Comparison of ENCODE assay signal across 18 cellular contexts in the genomic region with DNA sequence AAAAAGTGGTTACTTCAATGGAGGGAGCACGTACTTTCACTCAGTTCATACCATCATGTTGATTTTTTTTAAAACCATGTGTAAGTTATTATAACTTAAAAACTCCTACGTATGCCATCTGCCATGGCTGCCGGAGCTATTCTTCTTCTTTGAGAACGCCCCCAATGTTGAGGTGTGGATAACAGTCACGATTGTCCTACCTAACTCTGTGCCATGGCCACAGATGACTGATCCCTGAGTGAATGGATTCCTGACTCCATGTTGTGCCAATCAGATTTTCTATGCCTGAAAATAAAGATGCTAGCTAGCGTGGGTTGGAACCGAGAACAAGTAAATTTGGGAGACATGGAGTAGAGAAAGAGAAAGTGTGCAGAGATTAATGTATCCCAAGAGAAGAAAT. TPM values are rescaled to one million over a fixed set of nuclear protein-coding genes. Genes with fewer than 3 reads are reported as not detected.
DNase-seq lines count a peak whose midpoint lies in the region; ATAC-seq and TF ChIP-seq lines count a peak whose summit lies in the region.
"Had no signal": no experiment of that assay in that cellular context is flagged by ENCODE, and none has a peak within 500 bp of the region (broad histone marks: within the 10 kb centered on the region; RNA-seq: fewer than 3 reads in every experiment).

No MANE protein-coding gene starts in this region.

- no peak overlapping the region for H3K4me3 ChIP-seq in esophagus muscularis mucosa
- H3K4me3 ChIP-seq: SJCRH30 had no signal

- no peak for TF ChIP-seq CTCF in esophagus muscularis mucosa (IDR thresholded peaks at IDR 0.05)
- no peak for TF ChIP-seq CTCF in activated CD8-positive, alpha-beta T cell treated with anti-CD3 and anti-CD28 coated beads for 36 hours (IDR thresholded peaks at IDR 0.05)

- H3K4me3 Mint-ChIP-seq in activated naive CD4-positive, alpha-beta T cell treated with anti-CD3 and anti-CD28 coated beads, Interleukin-2, amount 50 U/mL, for 24 hours, result peak overlapping the region; percentile 19
- H3K4me3 Mint-ChIP-seq in activated naive CD4-positive, alpha-beta T cell treated with anti-CD3 and anti-CD28 coated beads, Interleukin-2, amount 10 ng/mL, durations not matched to agents 7 days and 5 days, result no peak overlapping the region
- H3K4me3 Mint-ChIP-seq in activated CD4-positive, alpha-beta memory T cell treated with anti-CD3 and anti-CD28 coated beads for 36 hours, result no peak overlapping the region
- no peak overlapping the region for H3K4me3 Mint-ChIP-seq in activated CD8-positive, alpha-beta T cell treated with anti-CD3 and anti-CD28 coated beads for 36 hours
- H3K4me3 Mint-ChIP-seq: B cell; CD4-positive, alpha-beta T cell had no signal

- CTCF ChIA-PET in activated naive CD4-positive, alpha-beta T cell treated with anti-CD3 and anti-CD28 coated beads, Interleukin-2, amount 10 ng/mL, durations not matched to agents 7 days and 5 days (lab: Charles Lee), result interaction anchor here (1.2 kb wide), 1 partner anchor 8 kb away, joined by 4 read pairs; no protein-coding TSS in a partner anchor
- CTCF ChIA-PET in activated CD4-positive, alpha-beta memory T cell treated with anti-CD3 and anti-CD28 coated beads for 36 hours (lab: Charles Lee), result interaction anchor here (0.7 to 1.2 kb wide), 3 partner anchors 8 to 163 kb away, joined by 3 to 4 read pairs (median 4); no protein-coding TSS in a partner anchor
- CTCF ChIA-PET in activated CD8-positive, alpha-beta T cell treated with anti-CD3 and anti-CD28 coated beads for 36 hours (lab: Charles Lee), result interaction anchor here (0.9 to 1.3 kb wide), 2 partner anchors 8 to 36 kb away, joined by 3 to 13 read pairs; no protein-coding TSS in a partner anchor

- peaks cover 4% of the 10 kb centered on the region for H3K9me3 Mint-ChIP-seq in activated naive CD4-positive, alpha-beta T cell treated with anti-CD3 and anti-CD28 coated beads, Interleukin-2, amount 50 U/mL, for 24 hours
- peaks cover 12% of the 10 kb centered on the region for H3K9me3 Mint-ChIP-seq in activated naive CD4-positive, alpha-beta T cell treated with anti-CD3 and anti-CD28 coated beads, Interleukin-2, amount 10 ng/mL, durations not matched to agents 7 days and 5 days
- no peaks in the 10 kb centered on the region for H3K9me3 Mint-ChIP-seq in activated CD4-positive, alpha-beta memory T cell treated with anti-CD3 and anti-CD28 coated beads for 36 hours
- peaks cover 7% of the 10 kb centered on the region for H3K9me3 Mint-ChIP-seq in activated CD8-positive, alpha-beta T cell treated with anti-CD3 and anti-CD28 coated beads for 36 hours
- H3K9me3 Mint-ChIP-seq: CD4-positive, alpha-beta T cell had no signal

- peaks cover 13% of the 10 kb centered on the region for H3K36me3 Mint-ChIP-seq in activated naive CD4-positive, alpha-beta T cell treated with anti-CD3 and anti-CD28 coated beads, Interleukin-2, amount 50 U/mL, for 24 hours
- peaks cover 40% of the 10 kb centered on the region for H3K36me3 Mint-ChIP-seq in activated naive CD4-positive, alpha-beta T cell treated with anti-CD3 and anti-CD28 coated beads, Interleukin-2, amount 10 ng/mL, durations not matched to agents 7 days and 5 days
- peaks cover 18% of the 10 kb centered on the region for H3K36me3 Mint-ChIP-seq in activated CD4-positive, alpha-beta memory T cell treated with anti-CD3 and anti-CD28 coated beads for 36 hours
- H3K36me3 Mint-ChIP-seq in activated CD8-positive, alpha-beta T cell treated with anti-CD3 and anti-CD28 coated beads for 36 hours (ENCODE audit: low read depth), result peaks cover 42% of the 10 kb centered on the region

- H3K27me3 Mint-ChIP-seq in activated naive CD4-positive, alpha-beta T cell treated with anti-CD3 and anti-CD28 coated beads, Interleukin-2, amount 50 U/mL, for 24 hours, result no peaks in the 10 kb centered on the region
- no peaks in the 10 kb centered on the region for H3K27me3 Mint-ChIP-seq in activated naive CD4-positive, alpha-beta T cell treated with anti-CD3 and anti-CD28 coated beads, Interleukin-2, amount 10 ng/mL, durations not matched to agents 7 days and 5 days
- no peaks in the 10 kb centered on the region for H3K27me3 Mint-ChIP-seq in activated CD4-positive, alpha-beta memory T cell treated with anti-CD3 and anti-CD28 coated beads for 36 hours
- H3K27me3 Mint-ChIP-seq in activated CD8-positive, alpha-beta T cell treated with anti-CD3 and anti-CD28 coated beads for 36 hours, result no peaks in the 10 kb centered on the region
- H3K27me3 Mint-ChIP-seq: B cell; CD4-positive, alpha-beta T cell had no signal

- peaks cover 68% of the 10 kb centered on the region for H3K4me1 Mint-ChIP-seq in activated naive CD4-positive, alpha-beta T cell treated with anti-CD3 and anti-CD28 coated beads, Interleukin-2, amount 50 U/mL, for 24 hours
- peaks cover 66% of the 10 kb centered on the region for H3K4me1 Mint-ChIP-seq in activated naive CD4-positive, alpha-beta T cell treated with anti-CD3 and anti-CD28 coated beads, Interleukin-2, amount 10 ng/mL, durations not matched to agents 7 days and 5 days
- peaks cover 58% of the 10 kb centered on the region for H3K4me1 Mint-ChIP-seq in activated CD4-positive, alpha-beta memory T cell treated with anti-CD3 and anti-CD28 coated beads for 36 hours (ENCODE audit: low read depth)
- H3K4me1 Mint-ChIP-seq in activated CD8-positive, alpha-beta T cell treated with anti-CD3 and anti-CD28 coated beads for 36 hours (ENCODE audit: low read depth), result peaks cover 58% of the 10 kb centered on the region

- ATAC-seq in GM19023 (IDR thresholded peaks at IDR 0.05; ENCODE audit: unreplicated experiment) (no peak), GM18873 (IDR thresholded peaks at IDR 0.05; ENCODE audit: low FRiP score, unreplicated experiment) (no peak)
- ATAC-seq in activated CD8-positive, alpha-beta T cell treated with anti-CD3 and anti-CD28 coated beads for 36 hours, result no peak
- ATAC-seq: Panc1 had no signal

- H3K27me3 ChIP-seq in esophagus muscularis mucosa, result no peaks in the 10 kb centered on the region
- H3K27me3 ChIP-seq: SJCRH30 had no signal

- H3K9me3 ChIP-seq in esophagus muscularis mucosa, result no peaks in the 10 kb centered on the region
- H3K9me3 ChIP-seq: SJCRH30 had no signal

- no peak for TF ChIP-seq EP300 in esophagus muscularis mucosa (IDR thresholded peaks at IDR 0.05)

- H3K27ac ChIP-seq in esophagus muscularis mucosa (replicated peaks in 1 of 4), result no peak overlapping the region
- H3K27ac ChIP-seq: 22Rv1, SJCRH30 had no signal

- POLR2A ChIA-PET in activated CD4-positive, alpha-beta memory T cell treated with anti-CD3 and anti-CD28 coated beads for 36 hours (lab: Charles Lee), result interaction anchor here (1.0 kb wide), 1 partner anchor 141 kb away, joined by 3 read pairs; a partner anchor contains a TSS
- POLR2A ChIA-PET in activated CD8-positive, alpha-beta T cell treated with anti-CD3 and anti-CD28 coated beads for 36 hours (lab: Charles Lee), result interaction anchor here (1.3 kb wide), 1 partner anchor 122 kb away, joined by 3 read pairs; no protein-coding TSS in a partner anchor

- H3K36me3 ChIP-seq in esophagus muscularis mucosa, result no peaks in the 10 kb centered on the region

- WGBS in esophagus muscularis mucosa, result 81% methylated on average over 7 of the region's 7 CpGs

- no peak for DNase-seq in activated naive CD4-positive, alpha-beta T cell treated with anti-CD3 and anti-CD28 coated beads, Interleukin-2, amount 10 ng/mL, durations not matched to agents 7 days and 5 days
- DNase-seq in esophagus muscularis mucosa (ENCODE audit: extremely low spot score), result peak; percentile 39
- DNase-seq in occipital lobe (lab: John Stamatoyannopoulos, UW), result peak; percentile 2
- DNase-seq in activated CD4-positive, alpha-beta memory T cell treated with anti-CD3 and anti-CD28 coated beads for 36 hours, result no peak
- no peak for DNase-seq in activated CD8-positive, alpha-beta T cell treated with anti-CD3 and anti-CD28 coated beads for 36 hours
- DNase-seq: CD4-positive, alpha-beta T cell; DMS153; GF-D8; MM.1S; NCI-H1092 treated with DMSO at 0.1 percent for 48 hours; NCI-H2081 treated with DMSO at 0.1 percent for 48 hours; SJCRH30 had no signal

- TF ChIP-seq POLR2A in esophagus muscularis mucosa (IDR thresholded peaks at IDR 0.05; ENCODE audit: low read depth), result no peak

- peaks cover 21 to 39% (median 38%) of the 10 kb centered on the region in 4 donors for H3K4me1 ChIP-seq in esophagus muscularis mucosa
- H3K4me1 ChIP-seq: SJCRH30 had no signal

- peak overlapping the region; percentile 87 for H3K27ac Mint-ChIP-seq in activated naive CD4-positive, alpha-beta T cell treated with anti-CD3 and anti-CD28 coated beads, Interleukin-2, amount 50 U/mL, for 24 hours
- no peak overlapping the region for H3K27ac Mint-ChIP-seq in activated naive CD4-positive, alpha-beta T cell treated with anti-CD3 and anti-CD28 coated beads, Interleukin-2, amount 10 ng/mL, durations not matched to agents 7 days and 5 days
- H3K27ac Mint-ChIP-seq in activated CD4-positive, alpha-beta memory T cell treated with anti-CD3 and anti-CD28 coated beads for 36 hours, result no peak overlapping the region
- no peak overlapping the region for H3K27ac Mint-ChIP-seq in activated CD8-positive, alpha-beta T cell treated with anti-CD3 and anti-CD28 coated beads for 36 hours
- H3K27ac Mint-ChIP-seq: B cell; CD4-positive, alpha-beta T cell had no signal

- intact Hi-C loops in esophagus muscularis mucosa (cut with DNase I), result no loop called here
- intact Hi-C loops in activated CD4-positive, alpha-beta memory T cell treated with anti-CD3 and anti-CD28 coated beads for 36 hours (cut with micrococcal nuclease), result no loop called here
- intact Hi-C loops in activated CD8-positive, alpha-beta T cell treated with anti-CD3 and anti-CD28 coated beads for 36 hours (cut with micrococcal nuclease), result no loop called here

RNA-seq across cellular contexts. Expression of a gene that starts 5.3 kb away (rescaled TPM):
- total RNA-seq in esophagus muscularis mucosa (10 to 100 TPM; 47.3 to 77.2 (median 52.3) TPM), occipital lobe (62.7 TPM)
- total RNA-seq in activated CD4-positive, alpha-beta memory T cell treated with anti-CD3 and anti-CD28 coated beads for 36 hours, result 10 to 100 TPM; 90.8 to 92.8 TPM
- total RNA-seq in activated CD8-positive, alpha-beta T cell treated with anti-CD3 and anti-CD28 coated beads for 36 hours, result 10 to 100 TPM; 86.2 to 90.5 TPM

RNA-seq across cellular contexts. Expression of a gene that starts 25.2 kb away (rescaled TPM):
- total RNA-seq in esophagus muscularis mucosa (10 to 100 TPM; 22.4 to 29.9 (median 24.2) TPM), occipital lobe (19.8 TPM)
- total RNA-seq in activated CD4-positive, alpha-beta memory T cell treated with anti-CD3 and anti-CD28 coated beads for 36 hours, result 10 to 100 TPM; 62.4 to 63.6 TPM
- total RNA-seq in activated CD8-positive, alpha-beta T cell treated with anti-CD3 and anti-CD28 coated beads for 36 hours, result 10 to 100 TPM; 60.3 to 61.4 TPM

Comparison
In these comparisons a context has a peak if more than half of its experiments do, and no peak if none do; other contexts are left out.
1. DNase-seq: peak in esophagus muscularis mucosa (single experiment) and occipital lobe (single experiment); none in activated naive CD4-positive, alpha-beta T cell treated with anti-CD3 and anti-CD28 coated beads, Interleukin-2, amount 10 ng/mL, durations not matched to agents 7 days and 5 days (single experiment), activated CD4-positive, alpha-beta memory T cell treated with anti-CD3 and anti-CD28 coated beads for 36 hours (single experiment) and activated CD8-positive, alpha-beta T cell treated with anti-CD3 and anti-CD28 coated beads for 36 hours (single experiment).